ENCODE assay signal across 1 cellular context in the genomic region with DNA sequence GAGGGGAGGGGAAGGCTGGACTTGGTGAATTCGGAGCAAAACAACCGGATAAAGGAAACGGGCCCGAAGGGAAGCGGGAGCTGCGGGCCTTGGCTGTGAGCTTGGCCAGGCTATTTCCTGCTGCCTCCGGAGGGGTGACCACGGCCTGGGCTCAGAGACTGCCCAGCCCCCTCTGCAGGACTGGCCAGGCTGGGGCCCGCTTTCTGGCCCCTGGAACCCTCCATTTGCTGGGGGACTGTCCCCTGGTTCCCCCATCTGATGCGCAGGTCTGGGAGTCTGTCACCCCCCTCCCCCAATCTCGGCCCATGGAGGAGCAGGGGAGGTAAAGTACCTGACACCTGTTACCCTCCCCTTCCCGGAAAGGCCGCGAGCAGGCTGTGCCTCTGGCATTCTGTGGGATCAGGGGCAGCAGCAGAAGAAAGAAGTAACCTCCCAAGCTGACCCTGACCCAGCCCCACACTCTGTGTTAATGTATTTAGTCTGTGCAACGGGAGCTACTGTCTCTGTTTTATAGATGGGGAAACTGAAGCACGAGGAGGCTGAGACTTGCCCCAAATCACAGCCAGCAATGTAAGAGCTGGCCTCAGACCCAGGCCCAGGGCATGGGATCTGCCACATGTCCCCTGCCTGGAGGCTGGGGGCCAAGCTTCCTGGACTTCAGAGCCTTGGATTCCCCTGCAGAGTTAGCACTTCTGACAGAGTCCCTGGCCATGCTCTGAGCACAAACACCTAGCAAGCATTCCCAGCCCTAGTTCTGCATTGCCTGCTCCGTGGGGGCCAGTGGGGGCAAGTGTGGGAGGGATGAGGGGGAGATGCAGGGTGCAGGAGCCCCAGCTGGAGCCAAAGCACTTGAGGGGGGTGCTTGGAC.
TF ChIP-seq lines count a peak whose summit lies in the region.

No MANE protein-coding gene starts in this region.

TF ChIP-seq in IMR-90, 13 proteins besides CTCF, POLR2A, EP300 and RAD21 (continued from another document):
- no peak for TF ChIP-seq RCOR1 (IDR thresholded peaks at IDR 0.05; ENCODE audit: insufficient replicate concordance, low read length)
- no peak for TF ChIP-seq SMC3 (IDR thresholded peaks at IDR 0.05; ENCODE audit: low read depth, low read length)
- TF ChIP-seq BHLHE40 (IDR thresholded peaks at IDR 0.05; ENCODE audit: low read depth, low read length) = no peak
- TF ChIP-seq, protein P1, sequence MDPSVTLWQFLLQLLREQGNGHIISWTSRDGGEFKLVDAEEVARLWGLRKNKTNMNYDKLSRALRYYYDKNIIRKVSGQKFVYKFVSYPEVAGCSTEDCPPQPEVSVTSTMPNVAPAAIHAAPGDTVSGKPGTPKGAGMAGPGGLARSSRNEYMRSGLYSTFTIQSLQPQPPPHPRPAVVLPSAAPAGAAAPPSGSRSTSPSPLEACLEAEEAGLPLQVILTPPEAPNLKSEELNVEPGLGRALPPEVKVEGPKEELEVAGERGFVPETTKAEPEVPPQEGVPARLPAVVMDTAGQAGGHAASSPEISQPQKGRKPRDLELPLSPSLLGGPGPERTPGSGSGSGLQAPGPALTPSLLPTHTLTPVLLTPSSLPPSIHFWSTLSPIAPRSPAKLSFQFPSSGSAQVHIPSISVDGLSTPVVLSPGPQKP (IDR thresholded peaks at IDR 0.05; ENCODE audit: borderline replicate concordance, low read depth, low read length) = no peak
- no peak; the same call in 1 of the 2 replicates for TF ChIP-seq MAZ (IDR thresholded peaks at IDR 0.05; ENCODE audit: borderline replicate concordance, low read depth, low read length)
- TF ChIP-seq, protein P2, sequence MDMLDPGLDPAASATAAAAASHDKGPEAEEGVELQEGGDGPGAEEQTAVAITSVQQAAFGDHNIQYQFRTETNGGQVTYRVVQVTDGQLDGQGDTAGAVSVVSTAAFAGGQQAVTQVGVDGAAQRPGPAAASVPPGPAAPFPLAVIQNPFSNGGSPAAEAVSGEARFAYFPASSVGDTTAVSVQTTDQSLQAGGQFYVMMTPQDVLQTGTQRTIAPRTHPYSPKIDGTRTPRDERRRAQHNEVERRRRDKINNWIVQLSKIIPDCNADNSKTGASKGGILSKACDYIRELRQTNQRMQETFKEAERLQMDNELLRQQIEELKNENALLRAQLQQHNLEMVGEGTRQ (IDR thresholded peaks at IDR 0.05; ENCODE audit: low read depth, low read length) = no peak
- no peak for TF ChIP-seq CHD1 (IDR thresholded peaks at IDR 0.05; ENCODE audit: low read depth, low read length)
- no peak for TF ChIP-seq NFE2L2 (IDR thresholded peaks at IDR 0.05; ENCODE audit: low read depth, low read length)
- no peak for TF ChIP-seq MXI1 (IDR thresholded peaks at IDR 0.05; ENCODE audit: borderline replicate concordance, low read depth, low read length)
- TF ChIP-seq CEBPB (IDR thresholded peaks at IDR 0.05; ENCODE audit: low read depth, low read length) = no peak
- no peak for TF ChIP-seq MAFK (IDR thresholded peaks at IDR 0.05; ENCODE audit: low read depth, low read length)
TF ChIP-seq in IMR-90: peak in this region for 0.
